ENCODE assay signal across 7 cellular contexts in the genomic region with DNA sequence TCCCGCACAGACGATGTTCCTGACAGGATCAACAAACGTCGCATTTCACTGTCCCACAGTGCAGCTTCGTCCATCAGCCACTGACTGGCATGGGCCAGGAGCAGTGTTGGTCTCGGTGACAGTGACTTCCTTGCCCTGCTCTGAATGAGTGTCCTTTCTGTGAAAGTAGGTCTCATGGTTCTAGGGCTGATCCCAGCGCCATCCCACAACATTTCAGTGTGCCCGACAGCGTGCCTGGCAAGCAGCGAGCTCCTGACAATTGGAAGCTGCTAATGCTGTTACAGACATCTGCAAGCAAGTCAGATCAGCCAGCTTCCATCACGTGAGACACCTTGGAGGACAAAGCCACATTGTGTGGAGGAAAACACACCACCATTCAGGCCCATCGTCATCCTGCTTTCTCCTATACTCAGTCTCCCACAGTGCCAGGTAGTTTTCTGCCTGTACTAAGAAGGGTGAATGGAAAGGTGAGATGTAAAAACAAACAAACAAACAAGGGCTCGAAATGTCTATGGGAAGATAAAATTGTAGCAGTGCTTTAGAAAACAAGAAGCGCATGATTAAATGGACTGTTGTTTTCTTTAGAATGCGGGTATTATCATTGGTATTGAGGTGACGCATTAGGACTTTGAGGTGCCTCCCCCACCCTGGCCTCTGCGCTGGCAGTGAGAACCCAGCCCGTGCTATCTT. TPM values are rescaled to one million over a fixed set of nuclear protein-coding genes. Genes with fewer than 3 reads are reported as not detected.
DNase-seq lines count a peak whose midpoint lies in the region; ATAC-seq and TF ChIP-seq lines count a peak whose summit lies in the region.

No MANE protein-coding gene starts in this region.

- DNase-seq in NCI-H526 (lab: John Stamatoyannopoulos, UW): peak; percentile 78 to 83
- DNase-seq in dorsolateral prefrontal cortex: peak; percentile 16 to 82 (median 62)
- peak; percentile 80 for DNase-seq in medulla oblongata (ENCODE audit: extremely low spot score)
- DNase-seq in transverse colon: no peak
- no peak for DNase-seq in activated effector memory CD4-positive, alpha-beta T cell treated with Interleukin-2 at 50 U/mL for 16 hours

- WGBS in transverse colon (ENCODE audit: low coverage in 1 of 2), 2 donors: 85 to 87% methylated on average over 6 to 18 of the region's 18 CpGs

- no peaks in the 10 kb centered on the region for H3K36me3 ChIP-seq in transverse colon

- peaks cover 4 to 17% (median 6%) of the 10 kb centered on the region in 4 donors for H3K4me1 ChIP-seq in transverse colon

- TF ChIP-seq EP300 in transverse colon (IDR thresholded peaks at IDR 0.05; ENCODE audit: low read depth): no peak

- TF ChIP-seq CTCF in dorsolateral prefrontal cortex (IDR thresholded peaks at IDR 0.05 in 54 of 56, conservative IDR thresholded peaks at IDR 0.05 in 2 of 56; ENCODE audit: low read depth in 1 of 56, partially characterized antibody in 56 of 56) (peak in 1 of 56 donors; percentile 10), transverse colon (IDR thresholded peaks at IDR 0.05) (no peak)

- no peak for TF ChIP-seq POLR2A in transverse colon (IDR thresholded peaks at IDR 0.05)

- intact Hi-C loops in dorsolateral prefrontal cortex (cut with DNase I): no loop called here
- intact Hi-C loops in transverse colon (cut with DNase I; ENCODE audit: low total_unique reads): no loop called here

- no peaks in the 10 kb centered on the region for H3K9me3 ChIP-seq in transverse colon

- H3K27ac ChIP-seq in dorsolateral prefrontal cortex (peak overlapping the region in 50 of 59 donors; percentile 0 to 80 (median 56)), transverse colon (peak overlapping the region; percentile 49 to 82 (median 64))

- in situ Hi-C loops in transverse colon (cut with MboI; ENCODE audit: low pct_ligation_motif_present in 1 of 4, low pct_unique_long_range_greater_than_20kb in 1 of 4, low sequenced_read_pairs in 3 of 4): no loop called here

- ATAC-seq in HG03095 (IDR thresholded peaks at IDR 0.05; ENCODE audit: unreplicated experiment) (no peak), HG03196 (IDR thresholded peaks at IDR 0.05; ENCODE audit: unreplicated experiment) (no peak)

- H3K27me3 ChIP-seq in dorsolateral prefrontal cortex (no peaks in the 10 kb centered on the region), transverse colon (no peaks in the 10 kb centered on the region)

- peak overlapping the region in 53 of 59 donors; percentile 0 to 61 (median 35) for H3K4me3 ChIP-seq in dorsolateral prefrontal cortex
- H3K4me3 ChIP-seq in transverse colon: no peak overlapping the region

RNA-seq across cellular contexts. Expression of a gene that starts 21.9 kb away (rescaled TPM):
- total RNA-seq in dorsolateral prefrontal cortex (10 to 100 TPM; 24.9 to 58.2 (median 34.7) TPM), transverse colon (100 to 1,000 TPM in 1 of 4 donors, 10 to 100 TPM in 2, 1 to 10 TPM in 1; 10.0 to 101 (median 70.0) TPM)

RNA-seq across cellular contexts. Expression of a gene that starts 42.7 kb away (rescaled TPM):
- total RNA-seq in dorsolateral prefrontal cortex (100 to 1,000 TPM; 184 to 358 (median 294) TPM), transverse colon (100 to 1,000 TPM in 1 of 4 donors, 10 to 100 TPM in 3; 40.4 to 103 (median 82.8) TPM)

Comparison
In these comparisons a context has a peak if more than half of its experiments do, and no peak if none do; other contexts are left out.
1. DNase-seq: peak in NCI-H526 (2 of 2), dorsolateral prefrontal cortex (10 of 10) and medulla oblongata (single experiment); none in transverse colon (single experiment) and activated effector memory CD4-positive, alpha-beta T cell treated with Interleukin-2 at 50 U/mL for 16 hours (single experiment).
2. H3K4me3 ChIP-seq: peak in dorsolateral prefrontal cortex (53 of 59); none in transverse colon (0 of 4).